ENCODE assay signal across 30 cellular contexts in genomic region chr4:110567266-110567665, GRCh38. TPM values are rescaled to one million over a fixed set of nuclear protein-coding genes. Genes with fewer than 3 reads are reported as not detected.
"Had no signal": no experiment of that assay in that cellular context is flagged by ENCODE, and none has a peak within 500 bp of the region (broad histone marks: within the 10 kb centered on the region; RNA-seq: fewer than 3 reads in every experiment).

No MANE protein-coding gene starts in this region.

- H3K27me3 Mint-ChIP-seq: dendritic cell treated with granulocyte-macrophage colony-stimulating factor and Interleukin-4, amounts not matched to agents 40 ng/mL and 50 ng/mL, for 4 days had no signal

- DNase-seq: colonic mucosa; cortex of kidney; effector CD8-positive, alpha-beta T cell; effector memory CD8-positive, alpha-beta T cell; endodermal cell; erythroblast; esophagus squamous epithelium; foreskin fibroblast; foreskin melanocyte; gastrocnemius medialis; glutamatergic neuron; head of caudate nucleus; heart right ventricle; hippocampal formation; left cardiac atrium; left lung; left ventricle myocardium superior; lower lobe of right lung; mammary epithelial cell; mesendoderm; midbrain; naive thymus-derived CD4-positive, alpha-beta T cell had no signal

- FAIRE-seq: endometrium, islet of Langerhans, keratinocyte had no signal

- H3K4me3 Mint-ChIP-seq: dendritic cell treated with granulocyte-macrophage colony-stimulating factor and Interleukin-4, amounts not matched to agents 40 ng/mL and 50 ng/mL, for 4 days; effector memory CD8-positive, alpha-beta T cell; endodermal cell; memory B cell; naive thymus-derived CD4-positive, alpha-beta T cell had no signal

- H3K9me3 Mint-ChIP-seq: dendritic cell treated with granulocyte-macrophage colony-stimulating factor and Interleukin-4, amounts not matched to agents 40 ng/mL and 50 ng/mL, for 4 days; endodermal cell had no signal

- H3K36me3 Mint-ChIP-seq: memory B cell; naive thymus-derived CD4-positive, alpha-beta T cell had no signal

- H3K27ac Mint-ChIP-seq: dendritic cell treated with granulocyte-macrophage colony-stimulating factor and Interleukin-4, amounts not matched to agents 40 ng/mL and 50 ng/mL, for 4 days; effector memory CD8-positive, alpha-beta T cell; endodermal cell; memory B cell; naive thymus-derived CD4-positive, alpha-beta T cell had no signal

- ATAC-seq: effector memory CD8-positive, alpha-beta T cell; esophagus mucosa; gastrocnemius medialis; heart right ventricle; left cardiac atrium; left lung; left ventricle myocardium superior; lower lobe of right lung; naive thymus-derived CD4-positive, alpha-beta T cell had no signal

- H3K4me1 Mint-ChIP-seq: endodermal cell; memory B cell; naive thymus-derived CD4-positive, alpha-beta T cell had no signal

RNA-seq across cellular contexts. Expression of gene PITX2, which starts 55.6 kb away (rescaled TPM):
- total RNA-seq: glomerular endothelial cell; left lung; lower lobe of right lung; mononuclear cell; naive thymus-derived CD4-positive, alpha-beta T cell had no signal
